In the genomic region with DNA sequence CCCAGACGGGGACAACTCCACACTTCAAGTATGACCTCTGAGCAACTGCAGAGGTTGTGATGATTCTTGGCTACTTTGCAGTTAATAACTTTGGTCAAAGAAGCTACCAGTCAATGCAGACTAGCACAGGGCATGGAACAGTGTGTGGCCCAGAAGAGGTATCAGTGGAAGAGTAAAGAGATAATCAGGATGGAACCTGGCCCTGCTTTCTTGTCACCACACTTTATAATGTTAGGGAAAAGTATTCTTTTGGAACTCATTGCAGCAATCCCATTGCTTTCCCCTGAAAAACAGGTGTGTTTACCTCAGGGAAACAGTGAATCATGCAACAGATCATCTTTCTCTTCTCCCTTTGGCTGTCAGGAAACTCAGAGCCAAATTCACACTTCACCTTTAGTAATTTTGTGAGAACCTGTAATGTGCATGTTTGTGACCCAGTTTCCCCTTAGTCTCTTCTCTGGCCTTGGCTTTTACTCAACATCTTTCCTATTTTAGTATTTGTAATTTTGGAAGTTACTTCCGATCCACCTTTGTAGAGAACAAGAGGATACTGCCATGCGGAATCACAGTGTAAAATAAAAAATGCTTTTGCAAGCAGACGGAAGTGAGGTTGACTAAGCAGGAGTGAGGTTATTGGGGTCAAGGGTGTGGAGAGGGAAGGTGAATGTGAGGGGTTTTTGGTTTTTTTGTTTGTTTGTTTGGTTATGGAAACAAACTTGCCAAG, we compare ENCODE assay signal across 11 cellular contexts. TPM values are rescaled to one million over a fixed set of nuclear protein-coding genes. Genes with fewer than 3 reads are reported as not detected.
DNase-seq lines count a peak whose midpoint lies in the region; ATAC-seq, FAIRE-seq and TF ChIP-seq lines count a peak whose summit lies in the region.
"Had no signal": no experiment of that assay in that cellular context is flagged by ENCODE, and none has a peak within 500 bp of the region (broad histone marks: within the 10 kb centered on the region; RNA-seq: fewer than 3 reads in every experiment).

No MANE protein-coding gene starts in this region.

- no peak overlapping the region for H3K4me3 ChIP-seq in CD8-positive, alpha-beta T cell (ENCODE audit: low read depth, low read length)
- H3K4me3 ChIP-seq in HCT116 (replicated peaks in 1 of 2; ENCODE audit: low read depth in 1 of 2, low read length in 2 of 2) (peak overlapping the region in 1 of 2 experiments; percentile 17; a peak in 2 of 4 replicates), keratinocyte (ENCODE audit: control insufficient read depth in 2 of 3, extremely low read depth in 1 of 3, insufficient read depth in 2 of 3, low read depth in 1 of 3, low read length in 3 of 3) (no peak overlapping the region)
- H3K4me3 ChIP-seq: SK-N-MC had no signal

- no peaks in the 10 kb centered on the region for H3K27me3 Mint-ChIP-seq in CD8-positive, alpha-beta T cell (ENCODE audit: low read depth)
- H3K27me3 Mint-ChIP-seq in T-helper 2 cell treated with Interferon-gamma antibody and Interleukin-4, amounts not matched to agents 5 μg/mL and 100 μg/mL, for 36 hours (ENCODE audit: low read depth) = no peaks in the 10 kb centered on the region

- POLR2A ChIA-PET in CD8-positive, alpha-beta T cell (lab: Charles Lee) = interaction anchor here (0.5 to 2.3 kb wide), 3 partner anchors 27 to 196 kb away, joined by 3 to 5 read pairs (median 3); no protein-coding TSS in a partner anchor
- POLR2A ChIA-PET in HCT116 (lab: Charles Lee) = interaction anchor here (1.1 kb wide), 1 partner anchor 32 kb away, joined by 3 read pairs; the partner anchor contains the start of gene MXD1

- dilution Hi-C loops in keratinocyte (cut with MboI; ENCODE audit: extremely low pct_ligation_motif_present, low sequenced_read_pairs) = no loop called here

- no peak for DNase-seq in CD8-positive, alpha-beta T cell
- DNase-seq in HCT116 (ENCODE audit: low read depth, low spot score) = no peak
- no peak for DNase-seq in T-helper 2 cell treated with Interferon-gamma antibody and Interleukin-4, amounts not matched to agents 5 μg/mL and 100 μg/mL, for 36 hours (ENCODE audit: low spot score)
- no peak for DNase-seq in keratinocyte (ENCODE audit: low read depth, low spot score)
- DNase-seq in HuH-7.5 (ENCODE audit: low spot score) = no peak
- no peak for DNase-seq in RKO (ENCODE audit: low spot score)
- no peak for DNase-seq in Ammon's horn (ENCODE audit: low spot score)
- DNase-seq: DMS79, NCI-H2227 treated with DMSO at 0.1 percent for 48 hours had no signal

- H3K9ac ChIP-seq in HCT116 (ENCODE audit: low read length) (peak overlapping the region; percentile 33), keratinocyte (ENCODE audit: control insufficient read depth, extremely low read depth, insufficient read depth, low read length) (peak overlapping the region; percentile 73)

- TF ChIP-seq RAD21 in HCT116 (IDR thresholded peaks at IDR 0.05; ENCODE audit: low read depth) = no peak

- peak overlapping the region; percentile 46 for H2AFZ ChIP-seq in HCT116 (ENCODE audit: low read depth, low read length, poor library complexity, severe bottlenecking)
- no peak overlapping the region for H2AFZ ChIP-seq in keratinocyte (ENCODE audit: control insufficient read depth, low read length)

- H3K27ac Mint-ChIP-seq in CD8-positive, alpha-beta T cell = peak overlapping the region; percentile 37
- peak overlapping the region; percentile 90 for H3K27ac Mint-ChIP-seq in T-helper 2 cell treated with Interferon-gamma antibody and Interleukin-4, amounts not matched to agents 5 μg/mL and 100 μg/mL, for 36 hours

- no peaks in the 10 kb centered on the region for H3K9me1 ChIP-seq in keratinocyte (ENCODE audit: control insufficient read depth, extremely low read depth, insufficient read depth, low read length)

- intact Hi-C loops in CD8-positive, alpha-beta T cell (cut with DNase I, micrococcal nuclease) = no loop called here
- intact Hi-C loops in HCT116 (cut with micrococcal nuclease) = no loop called here

- H3K9me2 ChIP-seq in HCT116 (ENCODE audit: insufficient read depth) = no peaks in the 10 kb centered on the region

- no peaks in the 10 kb centered on the region for H3K9me3 Mint-ChIP-seq in CD8-positive, alpha-beta T cell
- no peaks in the 10 kb centered on the region for H3K9me3 Mint-ChIP-seq in T-helper 2 cell treated with Interferon-gamma antibody and Interleukin-4, amounts not matched to agents 5 μg/mL and 100 μg/mL, for 36 hours

- H3K4me2 ChIP-seq in HCT116 (ENCODE audit: low read length) (peak overlapping the region; percentile 68), keratinocyte (ENCODE audit: control insufficient read depth, extremely low read depth, insufficient read depth, low read depth, low read length) (peak overlapping the region; percentile 76)

- TF ChIP-seq CTCF in CD8-positive, alpha-beta T cell (IDR thresholded peaks at IDR 0.05) = no peak
- TF ChIP-seq CTCF in HCT116 (IDR thresholded peaks at IDR 0.05 in 2 of 3, conservative IDR thresholded peaks at IDR 0.05 in 1 of 3; ENCODE audit: borderline replicate concordance in 1 of 3, insufficient read depth in 1 of 3, low read depth in 2 of 3, low read length in 2 of 3) = no peak
- TF ChIP-seq CTCF in keratinocyte (optimal IDR thresholded peaks at IDR 0.05 in 1 of 3, IDR thresholded peaks at IDR 0.05 in 1 of 3, conservative IDR thresholded peaks at IDR 0.05 in 1 of 3; ENCODE audit: extremely low read depth in 1 of 3, insufficient read depth in 2 of 3, low read length in 3 of 3) = no peak

- ATAC-seq in CD8-positive, alpha-beta T cell = no peak
- ATAC-seq in HCT116 = peak; percentile 60
- no peak for ATAC-seq in GM18502 (IDR thresholded peaks at IDR 0.05; ENCODE audit: poor library complexity, unreplicated experiment)

- RAD21 ChIA-PET in HCT116 (lab: Charles Lee; ENCODE audit: low non-redundant PET in 1 of 2, low total read pairs in 2 of 2, uncharacterized antibody in 2 of 2, unreplicated experiment in 2 of 2) = no interaction called here

- peaks cover 20% of the 10 kb centered on the region for H3K4me1 ChIP-seq in CD8-positive, alpha-beta T cell (ENCODE audit: insufficient read depth, low read length)
- H3K4me1 ChIP-seq in HCT116 (ENCODE audit: control insufficient read depth in 1 of 2, insufficient read depth in 2 of 2, low read length in 2 of 2) (peaks cover 19 to 32% of the 10 kb centered on the region in 2 experiments), keratinocyte (ENCODE audit: control insufficient read depth, extremely low read depth, insufficient read depth, low read length) (peaks cover 33% of the 10 kb centered on the region)

- no peak overlapping the region for H3K27ac ChIP-seq in CD8-positive, alpha-beta T cell (ENCODE audit: low read depth, low read length)
- H3K27ac ChIP-seq in HCT116 (ENCODE audit: low read depth, low read length) (peak overlapping the region; percentile 15; the same call in 1 of the 2 replicates), keratinocyte (ENCODE audit: control insufficient read depth, insufficient read depth, low read length) (peak overlapping the region; percentile 93)
- H3K27ac ChIP-seq: SK-N-MC had no signal

- CTCF ChIA-PET in CD8-positive, alpha-beta T cell (lab: Charles Lee) = interaction anchor here (0.9 kb wide), 1 partner anchor 124 kb away, joined by 4 read pairs; no protein-coding TSS in a partner anchor
- CTCF ChIA-PET in HCT116 (lab: Charles Lee) = interaction anchor here (1.3 kb wide), 1 partner anchor 223 kb away, joined by 4 read pairs; no protein-coding TSS in a partner anchor

- H3K4me3 Mint-ChIP-seq in CD8-positive, alpha-beta T cell = peak overlapping the region; percentile 51
- H3K4me3 Mint-ChIP-seq in T-helper 2 cell treated with Interferon-gamma antibody and Interleukin-4, amounts not matched to agents 5 μg/mL and 100 μg/mL, for 36 hours = peak overlapping the region; percentile 62

- H3K4me1 Mint-ChIP-seq in CD8-positive, alpha-beta T cell (ENCODE audit: low read depth) = peaks cover 27% of the 10 kb centered on the region
- H3K4me1 Mint-ChIP-seq in T-helper 2 cell treated with Interferon-gamma antibody and Interleukin-4, amounts not matched to agents 5 μg/mL and 100 μg/mL, for 36 hours (ENCODE audit: low read depth) = peaks cover 45% of the 10 kb centered on the region

- no peak for TF ChIP-seq POLR2A in HCT116 (IDR thresholded peaks at IDR 0.05; ENCODE audit: borderline replicate concordance, extremely low read depth, insufficient read depth, insufficient read length)

- no peaks in the 10 kb centered on the region for H3K9me3 ChIP-seq in CD8-positive, alpha-beta T cell (ENCODE audit: low read length)
- H3K9me3 ChIP-seq in HCT116 (ENCODE audit: control insufficient read depth in 1 of 2, insufficient read depth in 1 of 2, low read depth in 1 of 2, low read length in 2 of 2) (no peaks in the 10 kb centered on the region), keratinocyte (ENCODE audit: control insufficient read depth, low read depth, low read length) (no peaks in the 10 kb centered on the region)

- peaks cover 11% of the 10 kb centered on the region for H3K36me3 Mint-ChIP-seq in CD8-positive, alpha-beta T cell
- peaks cover 20% of the 10 kb centered on the region for H3K36me3 Mint-ChIP-seq in T-helper 2 cell treated with Interferon-gamma antibody and Interleukin-4, amounts not matched to agents 5 μg/mL and 100 μg/mL, for 36 hours (ENCODE audit: low read depth)

- no peaks in the 10 kb centered on the region for H3K36me3 ChIP-seq in CD8-positive, alpha-beta T cell (ENCODE audit: insufficient read depth, low read length)
- no peaks in the 10 kb centered on the region for H3K36me3 ChIP-seq in HCT116 (ENCODE audit: control insufficient read depth in 1 of 2, insufficient read depth in 2 of 2, low read length in 2 of 2)
- peaks cover 6 to 10% of the 10 kb centered on the region in 2 experiments for H3K36me3 ChIP-seq in keratinocyte (ENCODE audit: control insufficient read depth in 2 of 2, extremely low read depth in 1 of 2, insufficient read depth in 2 of 2, low read length in 2 of 2)

- no peak for FAIRE-seq in keratinocyte (lab: Jason Lieb, UNC)

- no peaks in the 10 kb centered on the region for H3K27me3 ChIP-seq in CD8-positive, alpha-beta T cell (ENCODE audit: insufficient read depth, low read length)
- no peaks in the 10 kb centered on the region for H3K27me3 ChIP-seq in HCT116 (ENCODE audit: insufficient read depth, low read length)
- no peaks in the 10 kb centered on the region for H3K27me3 ChIP-seq in keratinocyte (ENCODE audit: control insufficient read depth, extremely low read depth, insufficient read depth, low read length)

- H3K79me2 ChIP-seq in HCT116 (ENCODE audit: insufficient read depth, low read length) (no peaks in the 10 kb centered on the region), keratinocyte (ENCODE audit: control insufficient read depth, insufficient read depth, low read length) (no peaks in the 10 kb centered on the region)

- H4K20me1 ChIP-seq in HCT116 (ENCODE audit: insufficient read depth) (no peaks in the 10 kb centered on the region), keratinocyte (ENCODE audit: control insufficient read depth, extremely low read depth, insufficient read depth, low read length) (no peaks in the 10 kb centered on the region)

- no TSS peak for BruUV-seq in HCT116 (replicated peaks; lab: Mats Ljungman, UMichigan)

RNA-seq across cellular contexts. Expression of gene ASPRV1, which starts 14.2 kb away (rescaled TPM):
- under 1 TPM; 0.73 to 0.86 TPM for total RNA-seq in CD8-positive, alpha-beta T cell
- total RNA-seq in HCT116 (2021; ENCODE audit: unreplicated experiment) = 1.1 TPM
- polyA plus RNA-seq in HCT116 (2012) = 0.39 and 0.44 TPM in 2 replicates
- polyA plus RNA-seq in keratinocyte = 0.44 to 3.4 TPM (median 1.5 TPM) in 3 replicates
- polyA plus RNA-seq in keratinocyte (2011; ENCODE audit: low read depth) = 61.1 TPM
- 0.47 and 0.81 TPM in 2 replicates for polyA plus RNA-seq in keratinocyte (2011; cell fraction: cytosol; rRNA removed)
- polyA plus RNA-seq in keratinocyte (2011; cell fraction: nucleus; rRNA removed) = 0.92 and 3.1 TPM in 2 replicates
- 3.2 and 228 TPM in 2 replicates for polyA plus RNA-seq in keratinocyte (2012; ENCODE audit: low replicate concordance)
- polyA minus RNA-seq in keratinocyte = 0.86 to 3.5 TPM (median 1.7 TPM) in 3 replicates
- polyA minus RNA-seq in keratinocyte (2011; cell fraction: cytosol; rRNA and poly(A)+ RNA removed) = 0.96 TPM
- 3.3 and 6.2 TPM in 2 replicates for polyA minus RNA-seq in keratinocyte (2011; cell fraction: nucleus; rRNA and poly(A)+ RNA removed)

RNA-seq across cellular contexts. Expression of gene MXD1, which starts 32.3 kb away (rescaled TPM):
- total RNA-seq in CD8-positive, alpha-beta T cell = 10 to 100 TPM; 38.8 to 39.1 TPM
- 10.3 TPM for total RNA-seq in HCT116 (2021; ENCODE audit: unreplicated experiment)
- polyA plus RNA-seq in HCT116 (2012) = 4.8 and 10.4 TPM in 2 replicates
- 7.8 to 15.9 TPM (median 14.6 TPM) in 3 replicates for polyA plus RNA-seq in keratinocyte
- polyA plus RNA-seq in keratinocyte (2011; ENCODE audit: low read depth) = 93.2 TPM
- polyA plus RNA-seq in keratinocyte (2011; cell fraction: cytosol; rRNA removed) = 5.9 and 11.0 TPM in 2 replicates
- polyA plus RNA-seq in keratinocyte (2011; cell fraction: nucleus; rRNA removed) = 24.3 and 31.4 TPM in 2 replicates
- 4.0 and 29.3 TPM in 2 replicates for polyA plus RNA-seq in keratinocyte (2012; ENCODE audit: low replicate concordance)
- polyA minus RNA-seq in keratinocyte = 12.2 to 18.0 TPM (median 13.0 TPM) in 3 replicates
- 7.7 TPM for polyA minus RNA-seq in keratinocyte (2011; cell fraction: cytosol; rRNA and poly(A)+ RNA removed)
- 14.7 and 20.2 TPM in 2 replicates for polyA minus RNA-seq in keratinocyte (2011; cell fraction: nucleus; rRNA and poly(A)+ RNA removed)

RNA-seq across cellular contexts. Expression of gene SNRNP27, which starts 53.5 kb away (rescaled TPM):
- 10 to 100 TPM; 47.9 to 58.5 TPM for total RNA-seq in CD8-positive, alpha-beta T cell
- 44.4 TPM for total RNA-seq in HCT116 (2021; ENCODE audit: unreplicated experiment)
- polyA plus RNA-seq in HCT116 (2012) = 25.6 and 27.5 TPM in 2 replicates
- 21.5 to 41.1 TPM (median 35.7 TPM) in 3 replicates for polyA plus RNA-seq in keratinocyte
- polyA plus RNA-seq in keratinocyte (2011; ENCODE audit: low read depth) = 31.7 TPM
- 29.9 and 36.6 TPM in 2 replicates for polyA plus RNA-seq in keratinocyte (2011; cell fraction: cytosol; rRNA removed)
- 25.0 and 32.2 TPM in 2 replicates for polyA plus RNA-seq in keratinocyte (2011; cell fraction: nucleus; rRNA removed)
- polyA plus RNA-seq in keratinocyte (2012; ENCODE audit: low replicate concordance) = 27.2 and 37.6 TPM in 2 replicates
- polyA minus RNA-seq in keratinocyte = 2.6 to 5.7 TPM (median 3.3 TPM) in 3 replicates
- polyA minus RNA-seq in keratinocyte (2011; cell fraction: cytosol; rRNA and poly(A)+ RNA removed) = 18.0 TPM
- polyA minus RNA-seq in keratinocyte (2011; cell fraction: nucleus; rRNA and poly(A)+ RNA removed) = 4.3 and 10.0 TPM in 2 replicates
